ENCODE assay signal across 29 cellular contexts in the genomic region with DNA sequence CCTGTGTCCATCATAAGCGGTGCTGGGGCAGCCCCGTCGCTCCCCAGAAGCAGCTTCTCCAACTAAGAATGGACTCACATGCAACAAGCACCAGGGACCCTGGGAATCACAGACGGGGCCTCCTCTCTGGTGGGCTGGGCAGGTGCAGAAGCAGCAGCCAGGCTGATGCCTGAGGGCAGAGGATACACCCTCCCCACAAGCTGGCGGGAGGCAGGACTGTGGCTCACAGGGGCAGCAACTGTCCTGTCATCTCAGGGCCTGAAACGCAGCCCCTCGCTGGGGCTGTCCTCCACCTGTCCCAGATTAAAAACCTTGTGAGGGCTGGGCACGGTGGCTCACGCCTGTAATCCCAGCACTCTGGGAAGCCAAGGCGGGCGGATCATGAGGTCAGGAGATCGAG. TPM values are rescaled to one million over a fixed set of nuclear protein-coding genes. Genes with fewer than 3 reads are reported as not detected.
"Had no signal": no experiment of that assay in that cellular context is flagged by ENCODE, and none has a peak within 500 bp of the region (broad histone marks: within the 10 kb centered on the region; RNA-seq: fewer than 3 reads in every experiment).

No MANE protein-coding gene starts in this region.

- H2AFZ ChIP-seq: hepatocyte had no signal

- H3K27ac Mint-ChIP-seq: activated B cell treated with CpG ODN at 0.5 μM for 24 hours; activated naive CD8-positive, alpha-beta T cell; nephron progenitor cell; stimulated activated memory B cell treated with anti-CD40 and anti-IgM and Interleukin-4, amounts not matched to agents 10 μg/mL and 1 μg/mL and 100 μg/mL, for 72 hours; stimulated activated naive CD8-positive, alpha-beta T cell treated with anti-CD3 and anti-CD28 coated beads, Interleukin-15, amount 100 ng/mL, for 72 hours had no signal

- H3K27ac ChIP-seq: body of pancreas, coronary artery, dorsolateral prefrontal cortex, gastrocnemius medialis, hepatocyte, left ventricle myocardium inferior, pancreas, psoas muscle, sigmoid colon, upper lobe of left lung, vagina had no signal

- H3K4me3 Mint-ChIP-seq: stimulated activated memory B cell treated with anti-CD40 and anti-IgM and Interleukin-4, amounts not matched to agents 10 μg/mL and 1 μg/mL and 100 μg/mL, for 72 hours; stimulated activated naive CD8-positive, alpha-beta T cell treated with anti-CD3 and anti-CD28 coated beads, Interleukin-15, amount 100 ng/mL, for 72 hours had no signal

- H3K27me3 Mint-ChIP-seq: activated B cell treated with CpG ODN at 0.5 μM for 24 hours; activated naive CD8-positive, alpha-beta T cell had no signal

- H3K36me3 ChIP-seq: gastrocnemius medialis, left ventricle myocardium inferior, pancreas, sigmoid colon, upper lobe of left lung, vagina had no signal

- DNase-seq: activated B cell treated with CpG ODN at 0.5 μM for 24 hours; activated effector memory CD4-positive, alpha-beta T cell treated with Interleukin-2 at 50 U/mL for 16 hours; activated naive CD4-positive, alpha-beta T cell treated with Interleukin-2 at 50 U/mL for 16 hours; activated T-cell treated with anti-CD3 and anti-CD28 coated beads for 4 hours; anterior cingulate cortex; body of pancreas; cerebellar nuclear complex; dorsolateral prefrontal cortex; effector memory CD4-positive, alpha-beta T cell; gastrocnemius medialis; islet precursor cell; left ventricle myocardium inferior; nephron progenitor cell; nucleus accumbens; sigmoid colon; small intestine; stimulated activated CD4-positive, alpha-beta T cell treated with anti-CD3 and anti-CD28 coated beads, Interleukin-4, amount 100 ng/mL, for 24 hours; stimulated activated naive CD8-positive, alpha-beta T cell treated with anti-CD3 and anti-CD28 coated beads, Interleukin-15, amount 100 ng/mL, for 72 hours; substantia nigra; upper lobe of left lung had no signal

- H3K27me3 ChIP-seq: body of pancreas, pancreas had no signal

- H3K36me3 Mint-ChIP-seq: activated naive CD8-positive, alpha-beta T cell had no signal

- H3K9me3 Mint-ChIP-seq: activated B cell treated with CpG ODN at 0.5 μM for 24 hours; stimulated activated memory B cell treated with anti-CD40 and anti-IgM and Interleukin-4, amounts not matched to agents 10 μg/mL and 1 μg/mL and 100 μg/mL, for 72 hours; stimulated activated naive CD8-positive, alpha-beta T cell treated with anti-CD3 and anti-CD28 coated beads, Interleukin-15, amount 100 ng/mL, for 72 hours had no signal

- H3K9me3 ChIP-seq: body of pancreas, gastrocnemius medialis, left ventricle myocardium inferior, pancreas, psoas muscle, sigmoid colon, upper lobe of left lung, vagina had no signal

- H3K4me3 ChIP-seq: body of pancreas, coronary artery, dorsolateral prefrontal cortex, gastrocnemius medialis, hepatocyte, left ventricle myocardium inferior, lung, pancreas, psoas muscle, sigmoid colon, upper lobe of left lung, vagina had no signal

- H3K4me2 ChIP-seq: hepatocyte had no signal

RNA-seq across cellular contexts. Expression of gene ADM2, which starts 3.4 kb away (rescaled TPM):
- total RNA-seq: left ventricle myocardium inferior, sigmoid colon, vagina had no signal

RNA-seq across cellular contexts. Expression of gene MIOX, which starts 8.7 kb away (rescaled TPM):
- total RNA-seq: body of pancreas, epithelial cell of proximal tubule, gastrocnemius medialis, hepatocyte, left ventricle myocardium inferior, lung, psoas muscle, sigmoid colon, upper lobe of left lung, vagina had no signal
- polyA plus RNA-seq: hepatocyte, psoas muscle had no signal
